Comparison of ENCODE assay signal across 1 cellular context in the genomic region with DNA sequence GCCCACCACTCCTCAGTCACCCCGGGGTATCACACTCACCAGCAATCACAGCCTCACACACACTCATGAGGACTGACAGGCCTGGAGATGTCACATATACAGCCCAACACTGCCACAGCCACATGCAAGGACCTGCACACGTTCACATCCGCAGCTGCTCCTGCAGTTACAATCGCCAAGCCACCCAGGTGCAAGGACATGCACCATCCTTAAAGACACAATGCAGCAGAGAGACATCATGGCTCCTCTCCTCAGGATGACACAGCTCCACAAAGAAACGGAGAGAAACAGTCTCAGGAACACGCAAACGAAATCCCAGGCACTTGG.
TF ChIP-seq lines count a peak whose summit lies in the region.

No MANE protein-coding gene starts in this region.

TF ChIP-seq in H1, 55 proteins besides CTCF, POLR2A, EP300 and RAD21:
- TF ChIP-seq EZH2 (IDR thresholded peaks at IDR 0.05; ENCODE audit: low read depth, low read length, severe bottlenecking): peak; percentile 27
- no peak for TF ChIP-seq SAP30 (IDR thresholded peaks at IDR 0.05; ENCODE audit: insufficient read depth, insufficient replicate concordance, low read length)
- TF ChIP-seq BCL11A (IDR thresholded peaks at IDR 0.05; ENCODE audit: low read depth in 2 of 2, low read length in 2 of 2): no peak
- no peak for TF ChIP-seq SUZ12 (IDR thresholded peaks at IDR 0.05; ENCODE audit: low read length)
